ENCODE assay signal across 8 cellular contexts in the genomic region with DNA sequence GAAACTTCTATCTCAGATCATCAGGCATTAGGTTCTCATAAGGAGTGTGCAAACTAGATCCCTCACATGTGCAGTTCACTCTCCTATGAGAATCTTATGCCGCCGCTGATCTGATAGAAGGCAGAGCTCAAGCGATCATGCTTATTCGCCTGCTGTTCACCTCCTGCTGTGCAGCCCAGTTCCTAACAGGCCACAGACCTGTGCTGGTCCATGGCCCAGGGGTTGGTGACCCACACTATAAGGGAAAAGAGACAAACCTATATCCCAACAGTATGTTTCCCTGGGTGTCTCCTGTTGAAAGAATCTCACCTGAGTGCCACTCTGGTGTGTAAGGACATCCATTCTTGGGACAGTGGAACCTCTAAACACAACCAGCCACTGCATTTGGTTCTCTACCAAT.
"Had no signal": no experiment of that assay in that cellular context is flagged by ENCODE, and none has a peak within 500 bp of the region (broad histone marks: within the 10 kb centered on the region; RNA-seq: fewer than 3 reads in every experiment).

No MANE protein-coding gene starts in this region.

- H3K9me3 ChIP-seq: HAP-1 had no signal

- DNase-seq: GM23248, GOT3, H7, H9, HCEC 1CT, HFFc6 had no signal

- H3K36me3 ChIP-seq: HAP-1 had no signal

- H3K4me3 ChIP-seq: GM23248, GM23338, HAP-1 had no signal

- H3K27ac ChIP-seq: GM23248 had no signal

- H3K4me1 ChIP-seq: HAP-1 had no signal
